Comparison of ENCODE assay signal across 1 cellular context in genomic region chr9:128088253-128088945, GRCh38.
TF ChIP-seq lines count a peak whose summit lies in the region.

No MANE protein-coding gene starts in this region.

TF ChIP-seq in endothelial cell of umbilical vein, 7 proteins besides CTCF, POLR2A, EP300 and RAD21:
- TF ChIP-seq EZH2 (IDR thresholded peaks at IDR 0.05; ENCODE audit: borderline replicate concordance, low read depth, low read length, severe bottlenecking) (no peak), JUN (IDR thresholded peaks at IDR 0.05; ENCODE audit: borderline replicate concordance, insufficient read depth, insufficient read length, low read depth) (no peak), MYC (IDR thresholded peaks at IDR 0.05; ENCODE audit: low read depth, low read length) (no peak), POLR2AphosphoS5 (IDR thresholded peaks at IDR 0.05; ENCODE audit: insufficient read depth, low read depth, low read length) (no peak), FOS (IDR thresholded peaks at IDR 0.05; ENCODE audit: borderline replicate concordance, insufficient read depth, low read length) (no peak), GATA2 (IDR thresholded peaks at IDR 0.05; ENCODE audit: insufficient read depth, insufficient read length, low read depth, low read length) (no peak), MAX (IDR thresholded peaks at IDR 0.05; ENCODE audit: insufficient read depth, insufficient read length) (no peak)
